24 cellular contexts compared by ENCODE assay signal in genomic region chr16:55645986-55646385, GRCh38. TPM values are rescaled to one million over a fixed set of nuclear protein-coding genes. Genes with fewer than 3 reads are reported as not detected.
A peak's percentile ranks its signal among the peaks of the same experiment; 100 is the strongest.
DNase-seq lines count a peak whose midpoint lies in the region; ATAC-seq and TF ChIP-seq lines count a peak whose summit lies in the region.
"Had no signal": no experiment of that assay in that cellular context is flagged by ENCODE, and none has a peak within 500 bp of the region (broad histone marks: within the 10 kb centered on the region; RNA-seq: fewer than 3 reads in every experiment).

No MANE protein-coding gene starts in this region.

- H2AK5ac ChIP-seq in mesendoderm (ENCODE audit: low read length) = no peak overlapping the region
- no peak overlapping the region for H2AK5ac ChIP-seq in trophoblast cell (ENCODE audit: low read length)

- H4K91ac ChIP-seq in trophoblast cell (ENCODE audit: low read depth, low read length) = no peak overlapping the region

- H3K27ac ChIP-seq in endodermal cell (ENCODE audit: low read depth, low read length) (no peak overlapping the region), mesendoderm (ENCODE audit: low read depth, low read length) (no peak overlapping the region), trophoblast cell (ENCODE audit: low read depth, low read length) (no peak overlapping the region)
- H3K27ac ChIP-seq: 22Rv1; BLaER1 treated with 17β-estradiol and CSF1 and Interleukin-3, amounts not matched to agents 10 nM and 100 nM had no signal

- H3K14ac ChIP-seq in trophoblast cell (ENCODE audit: low read length) = no peak overlapping the region

- no peak overlapping the region for H2BK15ac ChIP-seq in mesendoderm (replicated peaks; ENCODE audit: low read depth)

- DNase-seq in activated CD8-positive, alpha-beta memory T cell treated with anti-CD3 and anti-CD28 coated beads for 24 hours = peak; percentile 5
- DNase-seq in activated CD8-positive, alpha-beta memory T cell treated with anti-CD3 and anti-CD28 coated beads, Interleukin-2, amount 10 ng/mL, durations not matched to agents 7 days and 5 days = no peak
- peak; percentile 36 for DNase-seq in endodermal cell
- DNase-seq in mesendoderm = peak; percentile 35
- peak; percentile 44 to 67 for DNase-seq in trophoblast cell
- no peak for DNase-seq in amniotic stem cell (lab: John Stamatoyannopoulos, UW)
- DNase-seq in Ammon's horn (ENCODE audit: low spot score) = no peak
- DNase-seq: BE2C; CD4-positive, alpha-beta T cell; CD8-positive, alpha-beta memory T cell; DMS 273 treated with DMSO at 0.1 percent for 48 hours; DMS79; EL; GDM1; HFFc6 had no signal

- H3K18ac ChIP-seq in mesendoderm (ENCODE audit: low read length) (no peak overlapping the region), trophoblast cell (ENCODE audit: low read length) (no peak overlapping the region)

- H3K4ac ChIP-seq in mesendoderm (ENCODE audit: low read depth, low read length) (no peak overlapping the region), trophoblast cell (ENCODE audit: low read depth, low read length) (no peak overlapping the region)

- WGBS in endodermal cell (ENCODE audit: insufficient coverage in 1 of 2, insufficient read length in 1 of 2), 2 experiments = 83 to 89% methylated on average over 3 to 4 of the region's 4 CpGs
- no CpG with 5 or more reads among the region's 4 CpGs for WGBS in mesendoderm (ENCODE audit: extremely low coverage, insufficient coverage, low lambda C conversion rate)
- WGBS in trophoblast cell (ENCODE audit: extremely low coverage, insufficient coverage, insufficient read length) = no CpG with 5 or more reads among the region's 4 CpGs

- H3K27me3 ChIP-seq in endodermal cell (ENCODE audit: control insufficient read depth, insufficient read depth, low read length, poor library complexity, severe bottlenecking) = peaks cover 21% of the 10 kb centered on the region
- no peaks in the 10 kb centered on the region for H3K27me3 ChIP-seq in mesendoderm (ENCODE audit: insufficient read depth, low read length, poor library complexity)
- H3K27me3 ChIP-seq in trophoblast cell (ENCODE audit: insufficient read depth, low read length) = peaks cover 3% of the 10 kb centered on the region
- H3K27me3 ChIP-seq: BE2C; BLaER1 treated with 17β-estradiol and CSF1 and Interleukin-3, amounts not matched to agents 10 nM and 100 nM had no signal

- no peak overlapping the region for H2AFZ ChIP-seq in trophoblast cell (ENCODE audit: insufficient read depth, low read length, poor library complexity)
- H2AFZ ChIP-seq: GM23338 had no signal

- H3K36me3 ChIP-seq in endodermal cell (ENCODE audit: control insufficient read depth, insufficient read depth, low read length) (no peaks in the 10 kb centered on the region), mesendoderm (ENCODE audit: control insufficient read depth, insufficient read depth, low read length) (no peaks in the 10 kb centered on the region), trophoblast cell (ENCODE audit: control insufficient read depth in 1 of 2, insufficient read depth in 2 of 2, low read length in 2 of 2) (no peaks in the 10 kb centered on the region)
- H3K36me3 ChIP-seq: BE2C; BLaER1 treated with 17β-estradiol and CSF1 and Interleukin-3, amounts not matched to agents 10 nM and 100 nM; HAP-1 had no signal

- H3K4me3 ChIP-seq in endodermal cell (ENCODE audit: low read length) (no peak overlapping the region), mesendoderm (ENCODE audit: low read length) (no peak overlapping the region), trophoblast cell (ENCODE audit: low read depth, low read length) (no peak overlapping the region)
- H3K4me3 ChIP-seq: BLaER1 treated with 17β-estradiol and CSF1 and Interleukin-3, amounts not matched to agents 10 nM and 100 nM; GM12878; GM23338; HAP-1 had no signal

- H3K9ac ChIP-seq in endodermal cell (ENCODE audit: extremely low read depth, low read length, poor library complexity, severe bottlenecking) (no peak overlapping the region), mesendoderm (ENCODE audit: low read length) (no peak overlapping the region), trophoblast cell (ENCODE audit: low read length) (no peak overlapping the region)
- H3K9ac ChIP-seq: BLaER1 treated with 17β-estradiol and CSF1 and Interleukin-3, amounts not matched to agents 10 nM and 100 nM had no signal

- TF ChIP-seq CTCF in endodermal cell (conservative IDR thresholded peaks at IDR 0.05) = no peak

- no peak overlapping the region for H2BK120ac ChIP-seq in mesendoderm (ENCODE audit: low read depth, low read length)
- no peak overlapping the region for H2BK120ac ChIP-seq in trophoblast cell (ENCODE audit: insufficient read depth, low read length, poor library complexity)

- H3K4me3 Mint-ChIP-seq in activated CD8-positive, alpha-beta memory T cell treated with anti-CD3 and anti-CD28 coated beads, Interleukin-2, amount 10 ng/mL, durations not matched to agents 7 days and 5 days = no peak overlapping the region
- H3K4me3 Mint-ChIP-seq in endodermal cell = no peak overlapping the region
- H3K4me3 Mint-ChIP-seq: CD14-positive monocyte; CD4-positive, alpha-beta T cell; CD8-positive, alpha-beta memory T cell; GM23338; HFFc6 had no signal

- CTCF ChIA-PET in activated CD8-positive, alpha-beta memory T cell treated with anti-CD3 and anti-CD28 coated beads, Interleukin-2, amount 10 ng/mL, durations not matched to agents 7 days and 5 days (lab: Charles Lee) = interaction anchor here (1.2 kb wide), 1 partner anchor 181 kb away, joined by 5 read pairs; no protein-coding TSS in a partner anchor

- no peaks in the 10 kb centered on the region for H3K79me1 ChIP-seq in mesendoderm (ENCODE audit: low read length)
- no peaks in the 10 kb centered on the region for H3K79me1 ChIP-seq in trophoblast cell (ENCODE audit: low read length)

- no peak overlapping the region for H2BK5ac ChIP-seq in mesendoderm (ENCODE audit: low read length)
- no peak overlapping the region for H2BK5ac ChIP-seq in trophoblast cell (ENCODE audit: low read depth, low read length, poor library complexity)

- no peaks in the 10 kb centered on the region for H3K9me3 Mint-ChIP-seq in activated CD8-positive, alpha-beta memory T cell treated with anti-CD3 and anti-CD28 coated beads, Interleukin-2, amount 10 ng/mL, durations not matched to agents 7 days and 5 days (ENCODE audit: low read depth)
- H3K9me3 Mint-ChIP-seq in endodermal cell = no peaks in the 10 kb centered on the region
- H3K9me3 Mint-ChIP-seq: CD14-positive monocyte; CD4-positive, alpha-beta T cell; CD8-positive, alpha-beta memory T cell; HFFc6 had no signal

- ATAC-seq in activated CD8-positive, alpha-beta memory T cell treated with anti-CD3 and anti-CD28 coated beads, Interleukin-2, amount 10 ng/mL, durations not matched to agents 7 days and 5 days = no peak
- ATAC-seq in GM18517 (IDR thresholded peaks at IDR 0.05; ENCODE audit: unreplicated experiment) = no peak
- ATAC-seq: GM12878, GM23338 had no signal

- H3K56ac ChIP-seq in mesendoderm (ENCODE audit: low read length) = no peak overlapping the region

- H3K27me3 Mint-ChIP-seq in activated CD8-positive, alpha-beta memory T cell treated with anti-CD3 and anti-CD28 coated beads, Interleukin-2, amount 10 ng/mL, durations not matched to agents 7 days and 5 days = peaks cover 2% of the 10 kb centered on the region
- peaks cover 16% of the 10 kb centered on the region for H3K27me3 Mint-ChIP-seq in endodermal cell (ENCODE audit: insufficient read depth)

- H3K27ac Mint-ChIP-seq in activated CD8-positive, alpha-beta memory T cell treated with anti-CD3 and anti-CD28 coated beads, Interleukin-2, amount 10 ng/mL, durations not matched to agents 7 days and 5 days = no peak overlapping the region
- H3K27ac Mint-ChIP-seq in endodermal cell = no peak overlapping the region
- H3K27ac Mint-ChIP-seq: CD14-positive monocyte; CD4-positive, alpha-beta T cell; CD8-positive, alpha-beta memory T cell; GM23338; HFFc6 had no signal

- H2BK12ac ChIP-seq in trophoblast cell (ENCODE audit: low read length) = no peak overlapping the region

- H4K5ac ChIP-seq in mesendoderm (ENCODE audit: low read length) = no peak overlapping the region

- H3K4me1 Mint-ChIP-seq in activated CD8-positive, alpha-beta memory T cell treated with anti-CD3 and anti-CD28 coated beads, Interleukin-2, amount 10 ng/mL, durations not matched to agents 7 days and 5 days = no peaks in the 10 kb centered on the region
- no peaks in the 10 kb centered on the region for H3K4me1 Mint-ChIP-seq in endodermal cell
- H3K4me1 Mint-ChIP-seq: CD14-positive monocyte; CD8-positive, alpha-beta memory T cell; GM23338 had no signal

- H3K79me2 ChIP-seq in mesendoderm (ENCODE audit: control insufficient read depth, insufficient read depth, low read length) = no peaks in the 10 kb centered on the region
- H3K79me2 ChIP-seq in trophoblast cell (ENCODE audit: control insufficient read depth, insufficient read depth, low read length, poor library complexity) = no peaks in the 10 kb centered on the region

- H4K8ac ChIP-seq in mesendoderm (ENCODE audit: low read depth, low read length) = no peak overlapping the region
- no peak overlapping the region for H4K8ac ChIP-seq in trophoblast cell (ENCODE audit: low read depth, low read length)

- no peak overlapping the region for H3K4me2 ChIP-seq in mesendoderm (ENCODE audit: low read length)
- H3K4me2 ChIP-seq in trophoblast cell (ENCODE audit: low read length) = no peak overlapping the region
- H3K4me2 ChIP-seq: BLaER1 treated with 17β-estradiol and CSF1 and Interleukin-3, amounts not matched to agents 10 nM and 100 nM; GM23338 had no signal

- H4K12ac ChIP-seq in trophoblast cell (ENCODE audit: low read depth, low read length) = no peak overlapping the region

- H3K4me1 ChIP-seq in endodermal cell (ENCODE audit: control insufficient read depth, insufficient read depth, low read length) (no peaks in the 10 kb centered on the region), mesendoderm (ENCODE audit: control insufficient read depth, low read depth, low read length) (no peaks in the 10 kb centered on the region), trophoblast cell (ENCODE audit: control insufficient read depth in 1 of 2, insufficient read depth in 2 of 2, low read length in 2 of 2) (peaks cover 0 to 4% of the 10 kb centered on the region in 2 experiments)
- H3K4me1 ChIP-seq: BLaER1 treated with 17β-estradiol and CSF1 and Interleukin-3, amounts not matched to agents 10 nM and 100 nM; HAP-1 had no signal

- H3K9me3 ChIP-seq in endodermal cell (ENCODE audit: control insufficient read depth, low read length) = no peaks in the 10 kb centered on the region
- H3K9me3 ChIP-seq in trophoblast cell (ENCODE audit: insufficient read depth, low read depth, low read length) = peaks cover 2% of the 10 kb centered on the region
- H3K9me3 ChIP-seq: BE2C; BLaER1 treated with 17β-estradiol and CSF1 and Interleukin-3, amounts not matched to agents 10 nM and 100 nM; HAP-1 had no signal

- H3K23ac ChIP-seq in mesendoderm (ENCODE audit: low read length) = no peak overlapping the region
- H3K23ac ChIP-seq in trophoblast cell (ENCODE audit: low read length) = no peak overlapping the region

- no peaks in the 10 kb centered on the region for H3K36me3 Mint-ChIP-seq in activated CD8-positive, alpha-beta memory T cell treated with anti-CD3 and anti-CD28 coated beads, Interleukin-2, amount 10 ng/mL, durations not matched to agents 7 days and 5 days
- no peaks in the 10 kb centered on the region for H3K36me3 Mint-ChIP-seq in endodermal cell (ENCODE audit: low read depth)
- H3K36me3 Mint-ChIP-seq: CD14-positive monocyte; CD8-positive, alpha-beta memory T cell had no signal

RNA-seq across cellular contexts. Expression of gene SLC6A2, which starts 9.8 kb away (rescaled TPM):
- total RNA-seq in activated CD8-positive, alpha-beta memory T cell treated with anti-CD3 and anti-CD28 coated beads, Interleukin-2, amount 10 ng/mL, durations not matched to agents 7 days and 5 days = not detected
- 1 to 10 TPM in 1 of 2 donors, not detected in 1; 1.1 TPM for total RNA-seq in endodermal cell
- polyA plus RNA-seq in endodermal cell (2013, experiment 1 of 2) = 0.32 TPM
- polyA plus RNA-seq in endodermal cell (2013, experiment 2 of 2) = 0.12 TPM
- polyA plus RNA-seq in mesendoderm (2013, experiment 1 of 2) = 0.35 TPM
- 0.35 TPM for polyA plus RNA-seq in mesendoderm (2013, experiment 2 of 2)
- 0.72 and 0.88 TPM in 2 replicates for polyA plus RNA-seq in trophoblast cell (2013)
- total RNA-seq: CD4-positive, alpha-beta T cell; CD8-positive, alpha-beta memory T cell; GM12878; H4; HFFc6 had no signal
- polyA plus RNA-seq: AG04450; CD14-positive monocyte; CD8-positive, alpha-beta memory T cell; GM12878 had no signal

Comparison
In these comparisons a context has a peak if more than half of its experiments do, and no peak if none do; other contexts are left out.
1. DNase-seq: peak in activated CD8-positive, alpha-beta memory T cell treated with anti-CD3 and anti-CD28 coated beads for 24 hours (single experiment), endodermal cell (single experiment), mesendoderm (single experiment) and trophoblast cell (2 of 2); none in activated CD8-positive, alpha-beta memory T cell treated with anti-CD3 and anti-CD28 coated beads, Interleukin-2, amount 10 ng/mL, durations not matched to agents 7 days and 5 days (single experiment), amniotic stem cell (single experiment) and Ammon's horn (single experiment).